In genomic region chr2:53586733-53587612, GRCh38 we compare ENCODE assay signal across 7 cellular contexts.
DNase-seq lines count a peak whose midpoint lies in the region; ATAC-seq and TF ChIP-seq lines count a peak whose summit lies in the region.
"Not testable (repeated sequence)": the region's sequence is repeated elsewhere in the genome, so short reads cannot be mapped to it uniquely, and the experiment has no call there.

No MANE protein-coding gene starts in this region.

- not testable (repeated sequence) for H3K4me1 Mint-ChIP-seq in activated naive CD8-positive, alpha-beta T cell treated with anti-CD3 and anti-CD28 coated beads for 36 hours; nephron progenitor cell

- H3K36me3 Mint-ChIP-seq in activated naive CD8-positive, alpha-beta T cell treated with anti-CD3 and anti-CD28 coated beads for 36 hours; nephron progenitor cell (ENCODE audit: low read depth): not testable (repeated sequence)

- H3K9me3 Mint-ChIP-seq in activated naive CD8-positive, alpha-beta T cell treated with anti-CD3 and anti-CD28 coated beads for 36 hours: not testable (repeated sequence)
- H3K9me3 Mint-ChIP-seq in nephron progenitor cell: peaks cover 14% of the 10 kb centered on the region

- intact Hi-C loops in left ventricle myocardium inferior (cut with micrococcal nuclease): not testable (repeated sequence)

- H3K36me3 ChIP-seq in left ventricle myocardium inferior: not testable (repeated sequence)

- DNase-seq in DMS114 treated with DMSO at 0.1 percent for 48 hours (lab: John Stamatoyannopoulos, UW; ENCODE audit: unreplicated experiment) (peak; percentile 4), NCI-H2227 treated with DMSO at 0.1 percent for 48 hours (lab: John Stamatoyannopoulos, UW) (peak; percentile 46)
- not testable (repeated sequence) for DNase-seq in RWPE1 (ENCODE audit: low spot score); activated naive CD8-positive, alpha-beta T cell treated with anti-CD3 and anti-CD28 coated beads for 36 hours; left ventricle myocardium inferior; nephron progenitor cell

- H3K27me3 ChIP-seq in left ventricle myocardium inferior (ENCODE audit: low read depth): not testable (repeated sequence)

- H3K27me3 Mint-ChIP-seq in activated naive CD8-positive, alpha-beta T cell treated with anti-CD3 and anti-CD28 coated beads for 36 hours; nephron progenitor cell (ENCODE audit: low read depth, poor library complexity): not testable (repeated sequence)

- ATAC-seq in HG02571 (IDR thresholded peaks at IDR 0.05; ENCODE audit: unreplicated experiment): peak; percentile 58

- H3K27ac ChIP-seq in RWPE1: peak overlapping the region; percentile 61
- H3K27ac ChIP-seq in left ventricle myocardium inferior (replicated peaks): not testable (repeated sequence)

- H3K4me3 Mint-ChIP-seq in activated naive CD8-positive, alpha-beta T cell treated with anti-CD3 and anti-CD28 coated beads for 36 hours: peak overlapping the region; percentile 61
- peak overlapping the region; percentile 82 for H3K4me3 Mint-ChIP-seq in nephron progenitor cell

- not testable (repeated sequence) for H3K9me3 ChIP-seq in left ventricle myocardium inferior (replicated peaks)

- H3K4me1 ChIP-seq in left ventricle myocardium inferior: not testable (repeated sequence)

- POLR2A ChIA-PET in RWPE1 (lab: Yijun Ruan, JAX; ENCODE audit: low non-redundant PET): not testable (repeated sequence)

- H3K4me3 ChIP-seq in left ventricle myocardium inferior: peak overlapping the region; percentile 29

- not testable (repeated sequence) for TF ChIP-seq CTCF in RWPE1 (conservative IDR thresholded peaks at IDR 0.05; ENCODE audit: low read depth); left ventricle myocardium inferior (IDR thresholded peaks at IDR 0.05; ENCODE audit: borderline replicate concordance); nephron progenitor cell (IDR thresholded peaks at IDR 0.05)

- H3K27ac Mint-ChIP-seq in activated naive CD8-positive, alpha-beta T cell treated with anti-CD3 and anti-CD28 coated beads for 36 hours: not testable (repeated sequence)
- H3K27ac Mint-ChIP-seq in nephron progenitor cell: peak overlapping the region; percentile 96

- CTCF ChIA-PET in RWPE1 (lab: Yijun Ruan, JAX): interaction anchor here (0.7 kb wide), 1 partner anchor 28 kb away, joined by 3 read pairs; no protein-coding TSS in a partner anchor
